ENCODE assay signal across 12 cellular contexts in genomic region chr6:85580104-85580877, GRCh38. TPM values are rescaled to one million over a fixed set of nuclear protein-coding genes. Genes with fewer than 3 reads are reported as not detected.
A peak's percentile ranks its signal among the peaks of the same experiment; 100 is the strongest.
DNase-seq lines count a peak whose midpoint lies in the region; TF ChIP-seq lines count a peak whose summit lies in the region.
"Had no signal": no experiment of that assay in that cellular context is flagged by ENCODE, and none has a peak within 500 bp of the region (broad histone marks: within the 10 kb centered on the region; RNA-seq: fewer than 3 reads in every experiment).

No MANE protein-coding gene starts in this region.

- H3K9me3 Mint-ChIP-seq in activated naive CD4-positive, alpha-beta T cell treated with anti-CD3 and anti-CD28 coated beads, Interleukin-2, amount 50 U/mL, for 24 hours = peaks cover 5% of the 10 kb centered on the region
- H3K9me3 Mint-ChIP-seq in endothelial cell (ENCODE audit: unreplicated experiment) = no peaks in the 10 kb centered on the region

- no peaks in the 10 kb centered on the region for H3K27me3 Mint-ChIP-seq in activated naive CD4-positive, alpha-beta T cell treated with anti-CD3 and anti-CD28 coated beads, Interleukin-2, amount 50 U/mL, for 24 hours
- peaks cover 1% of the 10 kb centered on the region for H3K27me3 Mint-ChIP-seq in endothelial cell (ENCODE audit: unreplicated experiment)

- H3K36me3 ChIP-seq in stomach (peaks cover 0 to 7% (median 0%) of the 10 kb centered on the region in 4 donors), testis (ENCODE audit: low read depth, missing control alignments) (no peaks in the 10 kb centered on the region)
- H3K36me3 ChIP-seq: WERI-Rb-1 had no signal

- TF ChIP-seq POLR2A in stomach (IDR thresholded peaks at IDR 0.05) (no peak), testis (IDR thresholded peaks at IDR 0.05) (no peak)

- H3K4me1 ChIP-seq in stomach (peaks cover 9 to 63% (median 45%) of the 10 kb centered on the region in 4 donors), testis (no peaks in the 10 kb centered on the region)

- 70 to 82% (median 75%) methylated on average over 5 of the region's 5 CpGs for WGBS in stomach, 5 donors
- 91 to 93% methylated on average over 5 of the region's 5 CpGs for WGBS in testis, 2 donors

- peak overlapping the region; percentile 19 for H3K27ac Mint-ChIP-seq in activated naive CD4-positive, alpha-beta T cell treated with anti-CD3 and anti-CD28 coated beads, Interleukin-2, amount 50 U/mL, for 24 hours
- H3K27ac Mint-ChIP-seq in endothelial cell (ENCODE audit: unreplicated experiment) = peak overlapping the region; percentile 25
- H3K27ac Mint-ChIP-seq: activated naive CD8-positive, alpha-beta T cell treated with anti-CD3 and anti-CD28 coated beads, Interleukin-2, amount 10 ng/mL, durations not matched to agents 7 days and 5 days had no signal

- intact Hi-C loops in stomach (cut with DNase I; ENCODE audit: low total_unique reads) = no loop called here
- intact Hi-C loops in testis (cut with DNase I; ENCODE audit: low total_unique reads) = no loop called here

- H3K27me3 ChIP-seq in stomach (no peaks in the 10 kb centered on the region), testis (no peaks in the 10 kb centered on the region)
- H3K27me3 ChIP-seq: esophagus squamous epithelium, tibial artery had no signal

- DNase-seq in activated naive CD4-positive, alpha-beta T cell treated with Interleukin-2 at 50 U/mL for 16 hours = no peak
- DNase-seq in HPDE6-E6E7 (ENCODE audit: extremely low spot score) = peak; percentile 8
- no peak for DNase-seq in endothelial cell (ENCODE audit: low spot score)
- peak; percentile 45 for DNase-seq in stomach
- no peak for DNase-seq in NCI-H1092 (lab: John Stamatoyannopoulos, UW)
- no peak for DNase-seq in testis
- DNase-seq in T-helper 9 cell = no peak
- DNase-seq: activated naive CD8-positive, alpha-beta T cell treated with anti-CD3 and anti-CD28 coated beads, Interleukin-2, amount 10 ng/mL, durations not matched to agents 7 days and 5 days; esophagus squamous epithelium; tibial artery; WERI-Rb-1 had no signal

- H3K27ac ChIP-seq in stomach = peak overlapping the region; percentile 42 to 76 (median 64)
- H3K27ac ChIP-seq in testis = no peak overlapping the region
- H3K27ac ChIP-seq: esophagus squamous epithelium, tibial artery, WERI-Rb-1 had no signal

- no peak overlapping the region for H3K4me3 Mint-ChIP-seq in activated naive CD4-positive, alpha-beta T cell treated with anti-CD3 and anti-CD28 coated beads, Interleukin-2, amount 50 U/mL, for 24 hours
- no peak overlapping the region for H3K4me3 Mint-ChIP-seq in endothelial cell (ENCODE audit: unreplicated experiment)
- H3K4me3 Mint-ChIP-seq: activated naive CD8-positive, alpha-beta T cell treated with anti-CD3 and anti-CD28 coated beads, Interleukin-2, amount 10 ng/mL, durations not matched to agents 7 days and 5 days had no signal

- TF ChIP-seq CTCF in endothelial cell (IDR thresholded peaks at IDR 0.05; ENCODE audit: unreplicated experiment) (no peak), stomach (IDR thresholded peaks at IDR 0.05) (no peak), testis (IDR thresholded peaks at IDR 0.05) (no peak)

- no peak for TF ChIP-seq EP300 in stomach (IDR thresholded peaks at IDR 0.05)

- H3K4me3 ChIP-seq in stomach = no peak overlapping the region
- H3K4me3 ChIP-seq in testis = no peak overlapping the region
- H3K4me3 ChIP-seq: esophagus squamous epithelium, tibial artery had no signal

- H3K4me1 Mint-ChIP-seq in activated naive CD4-positive, alpha-beta T cell treated with anti-CD3 and anti-CD28 coated beads, Interleukin-2, amount 50 U/mL, for 24 hours = peaks cover 55% of the 10 kb centered on the region
- H3K4me1 Mint-ChIP-seq in endothelial cell (ENCODE audit: unreplicated experiment) = peaks cover 28% of the 10 kb centered on the region

- H3K36me3 Mint-ChIP-seq in activated naive CD4-positive, alpha-beta T cell treated with anti-CD3 and anti-CD28 coated beads, Interleukin-2, amount 50 U/mL, for 24 hours = peaks cover 36% of the 10 kb centered on the region
- peaks cover 36% of the 10 kb centered on the region for H3K36me3 Mint-ChIP-seq in endothelial cell (ENCODE audit: low read depth, unreplicated experiment)

- H3K9me3 ChIP-seq in stomach (peaks cover 0 to 23% (median 3%) of the 10 kb centered on the region in 4 donors), testis (no peaks in the 10 kb centered on the region)

RNA-seq across cellular contexts. Expression of gene SNX14, which starts 13.4 kb away (rescaled TPM):
- 121 TPM for total RNA-seq in endothelial cell (ENCODE audit: unreplicated experiment)
- total RNA-seq in stomach = 100 to 1,000 TPM in 2 of 5 donors, 10 to 100 TPM in 3; 21.6 to 209 (median 85.3) TPM
- 10 to 100 TPM; 11.2 to 63.8 (median 24.9) TPM for polyA plus RNA-seq in stomach
- total RNA-seq in testis = 100 to 1,000 TPM; 108 to 142 TPM
- polyA plus RNA-seq in testis (ENCODE audit: insufficient read depth, low read depth, low replicate concordance) = 170 TPM

Comparison
In these comparisons a context has a peak if more than half of its experiments do, and no peak if none do; other contexts are left out.
1. DNase-seq: peak in HPDE6-E6E7 (single experiment) and stomach (single experiment); none in activated naive CD4-positive, alpha-beta T cell treated with Interleukin-2 at 50 U/mL for 16 hours (single experiment), endothelial cell (single experiment), NCI-H1092 (single experiment), testis (single experiment) and T-helper 9 cell (single experiment).
2. H3K27ac ChIP-seq: peak in stomach (5 of 5); none in testis (0 of 2).